Comparison of ENCODE assay signal across 11 cellular contexts in the genomic region with DNA sequence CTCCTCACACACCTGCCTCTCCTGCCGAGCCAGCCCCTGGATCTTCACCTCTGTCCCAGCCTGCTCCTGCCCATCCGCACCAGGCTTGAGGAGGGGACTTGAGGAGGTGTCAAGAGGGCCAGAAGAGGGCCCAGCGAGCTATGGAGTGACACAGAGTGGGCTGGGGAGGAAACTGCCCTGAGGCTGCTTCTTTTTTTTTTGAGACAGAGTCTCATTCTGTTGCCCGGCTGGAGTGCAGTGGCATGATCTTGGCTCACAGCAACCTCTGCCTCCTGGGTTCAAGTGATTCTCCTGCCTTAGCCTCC. TPM values are rescaled to one million over a fixed set of nuclear protein-coding genes. Genes with fewer than 3 reads are reported as not detected.
DNase-seq lines count a peak whose midpoint lies in the region; ATAC-seq and TF ChIP-seq lines count a peak whose summit lies in the region.
"Had no signal": no experiment of that assay in that cellular context is flagged by ENCODE, and none has a peak within 500 bp of the region (broad histone marks: within the 10 kb centered on the region; RNA-seq: fewer than 3 reads in every experiment).

No MANE protein-coding gene starts in this region.

- H3K27ac Mint-ChIP-seq in activated naive CD8-positive, alpha-beta T cell treated with anti-CD3 and anti-CD28 coated beads for 36 hours, result peak overlapping the region; percentile 79
- peak overlapping the region; percentile 35 for H3K27ac Mint-ChIP-seq in stimulated activated effector memory CD8-positive, alpha-beta T cell treated with anti-CD3 and anti-CD28 coated beads, Interleukin-12 subunit alpha, Interleukin-12 subunit beta, amount 100 ng/mL, for 72 hours
- H3K27ac Mint-ChIP-seq in type B pancreatic cell, result no peak overlapping the region

- no TSS peak for BruUV-seq in mammary epithelial cell (replicated peaks; lab: Mats Ljungman, UMichigan)

- TF ChIP-seq CTCF in breast epithelium (IDR thresholded peaks at IDR 0.05) (no peak), mammary epithelial cell (conservative IDR thresholded peaks at IDR 0.05 in 1 of 2, IDR thresholded peaks at IDR 0.05 in 1 of 2; ENCODE audit: extremely low read depth in 1 of 2, insufficient read depth in 1 of 2, low read depth in 1 of 2, low read length in 2 of 2) (no peak), Loucy (conservative IDR thresholded peaks at IDR 0.05; ENCODE audit: low read length) (no peak), type B pancreatic cell (conservative IDR thresholded peaks at IDR 0.05) (no peak)

- no peak overlapping the region for H3K9ac ChIP-seq in mammary epithelial cell (ENCODE audit: insufficient read depth, low read length)
- peak overlapping the region; percentile 70 for H3K9ac ChIP-seq in Loucy (ENCODE audit: low read depth, low read length, poor library complexity, severe bottlenecking)

- dilution Hi-C loops in mammary epithelial cell (cut with HindIII; ENCODE audit: low sequenced_read_pairs), result no loop called here

- CTCF ChIA-PET in mammary epithelial cell (lab: Charles Lee; ENCODE audit: low non-redundant PET), result no interaction called here

- H3K4me1 ChIP-seq in breast epithelium (no peaks in the 10 kb centered on the region), mammary epithelial cell (ENCODE audit: insufficient read depth, low read length) (no peaks in the 10 kb centered on the region), Loucy (ENCODE audit: insufficient read depth, low read length, poor library complexity, severe bottlenecking) (peaks cover 18% of the 10 kb centered on the region)

- H3K36me3 Mint-ChIP-seq in activated naive CD8-positive, alpha-beta T cell treated with anti-CD3 and anti-CD28 coated beads for 36 hours, result no peaks in the 10 kb centered on the region
- no peaks in the 10 kb centered on the region for H3K36me3 Mint-ChIP-seq in stimulated activated effector memory CD8-positive, alpha-beta T cell treated with anti-CD3 and anti-CD28 coated beads, Interleukin-12 subunit alpha, Interleukin-12 subunit beta, amount 100 ng/mL, for 72 hours
- no peaks in the 10 kb centered on the region for H3K36me3 Mint-ChIP-seq in type B pancreatic cell
- H3K36me3 Mint-ChIP-seq: IgD-negative memory B cell had no signal

- intact Hi-C loops in breast epithelium (cut with DNase I; ENCODE audit: low total_unique reads) (no loop called here), mammary epithelial cell (cut with micrococcal nuclease) (no loop called here)

- TF ChIP-seq POLR2A in breast epithelium (IDR thresholded peaks at IDR 0.05), result no peak

- H4K20me1 ChIP-seq in mammary epithelial cell (ENCODE audit: insufficient read depth, low read length) (no peaks in the 10 kb centered on the region), Loucy (ENCODE audit: insufficient read depth, low read length, poor library complexity, severe bottlenecking) (no peaks in the 10 kb centered on the region)

- H3K27me3 Mint-ChIP-seq in activated naive CD8-positive, alpha-beta T cell treated with anti-CD3 and anti-CD28 coated beads for 36 hours, result no peaks in the 10 kb centered on the region
- peaks cover 8% of the 10 kb centered on the region for H3K27me3 Mint-ChIP-seq in type B pancreatic cell

- H3K27ac ChIP-seq in breast epithelium (peak overlapping the region; percentile 5 to 49), mammary epithelial cell (ENCODE audit: insufficient read depth, low read depth, low read length) (no peak overlapping the region)
- H3K27ac ChIP-seq: neutrophil had no signal

- H3K9me2 ChIP-seq in Loucy (replicated peaks; ENCODE audit: low read depth, low read length), result no peaks in the 10 kb centered on the region

- H3K4me2 ChIP-seq in mammary epithelial cell (ENCODE audit: insufficient read depth, low read depth, low read length) (no peak overlapping the region), Loucy (ENCODE audit: low read depth, low read length, poor library complexity, severe bottlenecking) (peak overlapping the region; percentile 85)

- H3K4me3 Mint-ChIP-seq in activated naive CD8-positive, alpha-beta T cell treated with anti-CD3 and anti-CD28 coated beads for 36 hours, result peak overlapping the region; percentile 51
- no peak overlapping the region for H3K4me3 Mint-ChIP-seq in stimulated activated effector memory CD8-positive, alpha-beta T cell treated with anti-CD3 and anti-CD28 coated beads, Interleukin-12 subunit alpha, Interleukin-12 subunit beta, amount 100 ng/mL, for 72 hours
- H3K4me3 Mint-ChIP-seq in type B pancreatic cell, result no peak overlapping the region
- H3K4me3 Mint-ChIP-seq: IgD-negative memory B cell had no signal

- H3K79me2 ChIP-seq in mammary epithelial cell (ENCODE audit: insufficient read depth, low read length), result no peaks in the 10 kb centered on the region
- H3K79me2 ChIP-seq in Loucy (ENCODE audit: insufficient read depth, low read length), result no peaks in the 10 kb centered on the region

- WGBS in mammary epithelial cell (ENCODE audit: low coverage, missing lambda C conversion rate), result 85% methylated on average over 3 of the region's 4 CpGs

- H2AFZ ChIP-seq in mammary epithelial cell (ENCODE audit: low read depth, low read length), result no peak overlapping the region
- H2AFZ ChIP-seq in Loucy (ENCODE audit: low read length), result peak overlapping the region; percentile 85

- in situ Hi-C loops in mammary epithelial cell (cut with MboI; ENCODE audit: low sequenced_read_pairs in 2 of 2), result no loop called here

- no peaks in the 10 kb centered on the region for H3F3A ChIP-seq in Loucy (ENCODE audit: low read depth)

- H3K9me3 ChIP-seq in breast epithelium (no peaks in the 10 kb centered on the region), mammary epithelial cell (replicated peaks; ENCODE audit: insufficient read depth, low read length) (no peaks in the 10 kb centered on the region), Loucy (ENCODE audit: insufficient read depth, low read depth, low read length) (no peaks in the 10 kb centered on the region)
- H3K9me3 ChIP-seq: neutrophil had no signal

- DNase-seq in breast epithelium (ENCODE audit: low spot score in 2 of 2) (no peak), mammary epithelial cell (no peak), type B pancreatic cell (ENCODE audit: extremely low spot score, unreplicated experiment) (no peak), NCI-H187 (lab: John Stamatoyannopoulos, UW) (no peak)
- DNase-seq in activated naive CD8-positive, alpha-beta T cell treated with anti-CD3 and anti-CD28 coated beads for 36 hours, result no peak
- no peak for DNase-seq in stimulated activated effector memory CD8-positive, alpha-beta T cell treated with anti-CD3 and anti-CD28 coated beads, Interleukin-12 subunit alpha, Interleukin-12 subunit beta, amount 100 ng/mL, for 72 hours (ENCODE audit: low spot score in 2 of 2)
- DNase-seq: activated CD4-positive, CD25-positive, alpha-beta regulatory T cell had no signal

- no peaks in the 10 kb centered on the region for H3K36me3 ChIP-seq in breast epithelium
- no peaks in the 10 kb centered on the region for H3K36me3 ChIP-seq in mammary epithelial cell (ENCODE audit: insufficient read depth, low read length)
- H3K36me3 ChIP-seq in Loucy (ENCODE audit: insufficient read depth, low read length), result no peaks in the 10 kb centered on the region
- H3K36me3 ChIP-seq: neutrophil had no signal

- H3K4me1 Mint-ChIP-seq in activated naive CD8-positive, alpha-beta T cell treated with anti-CD3 and anti-CD28 coated beads for 36 hours, result peaks cover 24% of the 10 kb centered on the region
- peaks cover 11% of the 10 kb centered on the region for H3K4me1 Mint-ChIP-seq in stimulated activated effector memory CD8-positive, alpha-beta T cell treated with anti-CD3 and anti-CD28 coated beads, Interleukin-12 subunit alpha, Interleukin-12 subunit beta, amount 100 ng/mL, for 72 hours
- peaks cover 47% of the 10 kb centered on the region for H3K4me1 Mint-ChIP-seq in type B pancreatic cell (ENCODE audit: unreplicated experiment)

- ATAC-seq in stimulated activated effector memory CD8-positive, alpha-beta T cell treated with anti-CD3 and anti-CD28 coated beads, Interleukin-12 subunit alpha, Interleukin-12 subunit beta, amount 100 ng/mL, for 72 hours, result no peak
- ATAC-seq in HG03095 (IDR thresholded peaks at IDR 0.05; ENCODE audit: unreplicated experiment), result no peak

- H3K9me3 Mint-ChIP-seq in activated naive CD8-positive, alpha-beta T cell treated with anti-CD3 and anti-CD28 coated beads for 36 hours, result no peaks in the 10 kb centered on the region
- H3K9me3 Mint-ChIP-seq in stimulated activated effector memory CD8-positive, alpha-beta T cell treated with anti-CD3 and anti-CD28 coated beads, Interleukin-12 subunit alpha, Interleukin-12 subunit beta, amount 100 ng/mL, for 72 hours, result no peaks in the 10 kb centered on the region
- no peaks in the 10 kb centered on the region for H3K9me3 Mint-ChIP-seq in type B pancreatic cell
- H3K9me3 Mint-ChIP-seq: IgD-negative memory B cell had no signal

- H3K4me3 ChIP-seq in breast epithelium, result no peak overlapping the region
- no peak overlapping the region for H3K4me3 ChIP-seq in mammary epithelial cell (replicated peaks in 1 of 3; ENCODE audit: insufficient read depth in 1 of 3, low read depth in 2 of 3, low read length in 3 of 3)
- H3K4me3 ChIP-seq in Loucy (ENCODE audit: low read length, poor library complexity, severe bottlenecking), result peak overlapping the region; percentile 49

- peaks cover 0 to 5% of the 10 kb centered on the region in 2 donors for H3K27me3 ChIP-seq in breast epithelium
- no peaks in the 10 kb centered on the region for H3K27me3 ChIP-seq in mammary epithelial cell (ENCODE audit: insufficient read depth, low read length)
- no peaks in the 10 kb centered on the region for H3K27me3 ChIP-seq in Loucy (ENCODE audit: insufficient read depth, low read length, poor library complexity, severe bottlenecking)

RNA-seq across cellular contexts. Expression of gene CDON, which starts 21.9 kb away (rescaled TPM):
- total RNA-seq in breast epithelium (10 to 100 TPM; 14.9 to 29.3 (median 26.5) TPM), mammary epithelial cell (1 to 10 TPM; 1.9 to 3.8 TPM), type B pancreatic cell (ENCODE audit: low replicate concordance) (23.5 and 157 TPM in 2 replicates)
- polyA plus RNA-seq in mammary epithelial cell, result 1.6 TPM
- polyA minus RNA-seq in mammary epithelial cell, result not detected
- 1 to 10 TPM; 2.0 to 2.6 TPM for total RNA-seq in activated naive CD8-positive, alpha-beta T cell treated with anti-CD3 and anti-CD28 coated beads for 36 hours
- polyA plus RNA-seq: IgD-negative memory B cell had no signal
